Comparison of ENCODE assay signal across 8 cellular contexts in genomic region chr12:12357697-12358476, GRCh38. TPM values are rescaled to one million over a fixed set of nuclear protein-coding genes. Genes with fewer than 3 reads are reported as not detected.
A peak's percentile ranks its signal among the peaks of the same experiment; 100 is the strongest.
DNase-seq lines count a peak whose midpoint lies in the region; ATAC-seq and TF ChIP-seq lines count a peak whose summit lies in the region.

No MANE protein-coding gene starts in this region.

- H3K4me3 Mint-ChIP-seq in activated CD8-positive, alpha-beta T cell treated with anti-CD3 and anti-CD28 coated beads for 36 hours: peak overlapping the region; percentile 91

- POLR2A ChIA-PET in activated CD8-positive, alpha-beta T cell treated with anti-CD3 and anti-CD28 coated beads for 36 hours (lab: Charles Lee): interaction anchor here (0.6 to 3.7 kb wide), 29 partner anchors 9 to 379 kb away, joined by 3 to 34 read pairs (median 4); partner anchors contain the start of genes CDKN1B and CREBL2

- intact Hi-C loops in activated CD8-positive, alpha-beta T cell treated with anti-CD3 and anti-CD28 coated beads for 36 hours (cut with micrococcal nuclease): no loop called here

- H3K9me3 Mint-ChIP-seq in activated CD8-positive, alpha-beta T cell treated with anti-CD3 and anti-CD28 coated beads for 36 hours: no peaks in the 10 kb centered on the region

- no peak for ATAC-seq in activated CD8-positive, alpha-beta T cell treated with anti-CD3 and anti-CD28 coated beads for 36 hours

- H3K36me3 Mint-ChIP-seq in activated CD8-positive, alpha-beta T cell treated with anti-CD3 and anti-CD28 coated beads for 36 hours (ENCODE audit: low read depth): peaks cover 10% of the 10 kb centered on the region

- no peaks in the 10 kb centered on the region for H3K27me3 Mint-ChIP-seq in activated CD8-positive, alpha-beta T cell treated with anti-CD3 and anti-CD28 coated beads for 36 hours

- H3K27ac Mint-ChIP-seq in activated CD8-positive, alpha-beta T cell treated with anti-CD3 and anti-CD28 coated beads for 36 hours: peak overlapping the region; percentile 95

- H3K4me3 ChIP-seq in skeletal muscle cell (ENCODE audit: low read depth, low read length): peak overlapping the region; percentile 73

- no peak for TF ChIP-seq CTCF in activated CD8-positive, alpha-beta T cell treated with anti-CD3 and anti-CD28 coated beads for 36 hours (IDR thresholded peaks at IDR 0.05)

- peak; percentile 21 to 23 for DNase-seq in stimulated activated CD4-positive, alpha-beta T cell treated with anti-CD3 and anti-CD28 coated beads, Interleukin-2, amount 100 ng/mL, for 48 hours
- no peak for DNase-seq in stimulated activated CD4-positive, alpha-beta T cell treated with anti-CD3 and anti-CD28 coated beads, Interleukin-12 subunit alpha, Interleukin-12 subunit beta, amount 100 ng/mL, for 4 hours
- DNase-seq in M059J (ENCODE audit: low read depth) (peak; percentile 49), glomerular visceral epithelial cell (ENCODE audit: extremely low spot score) (peak; percentile 3), skeletal muscle cell (ENCODE audit: low read depth) (no peak), kidney tubule cell (ENCODE audit: low spot score) (no peak), D341Med (ENCODE audit: low spot score) (no peak)
- peak; percentile 70 for DNase-seq in activated CD8-positive, alpha-beta T cell treated with anti-CD3 and anti-CD28 coated beads for 36 hours

- H3K4me1 Mint-ChIP-seq in activated CD8-positive, alpha-beta T cell treated with anti-CD3 and anti-CD28 coated beads for 36 hours (ENCODE audit: low read depth): peaks cover 33% of the 10 kb centered on the region

- CTCF ChIA-PET in activated CD8-positive, alpha-beta T cell treated with anti-CD3 and anti-CD28 coated beads for 36 hours (lab: Charles Lee): interaction anchor here (0.6 to 3.2 kb wide), 21 partner anchors 9 to 379 kb away, joined by 3 to 19 read pairs (median 4); no protein-coding TSS in a partner anchor

RNA-seq across cellular contexts. Expression of gene BORCS5, which starts 1.0 kb away (rescaled TPM):
- 5.4 and 11.2 TPM in 2 replicates for total RNA-seq in M059J (2014; rRNA removed; shearing (Covaris generic))
- 10 to 100 TPM; 31.5 to 32.9 TPM for total RNA-seq in activated CD8-positive, alpha-beta T cell treated with anti-CD3 and anti-CD28 coated beads for 36 hours

RNA-seq across cellular contexts. Expression of gene MANSC1, which starts 7.8 kb away (rescaled TPM):
- total RNA-seq in M059J (2014; rRNA removed; shearing (Covaris generic)): 6.6 and 10.3 TPM in 2 replicates
- under 1 TPM; 0.09 to 0.20 TPM for total RNA-seq in activated CD8-positive, alpha-beta T cell treated with anti-CD3 and anti-CD28 coated beads for 36 hours

Comparison
In these comparisons a context has a peak if more than half of its experiments do, and no peak if none do; other contexts are left out.
1. DNase-seq: peak in stimulated activated CD4-positive, alpha-beta T cell treated with anti-CD3 and anti-CD28 coated beads, Interleukin-2, amount 100 ng/mL, for 48 hours (2 of 2), M059J (single experiment), activated CD8-positive, alpha-beta T cell treated with anti-CD3 and anti-CD28 coated beads for 36 hours (single experiment) and glomerular visceral epithelial cell (single experiment); none in stimulated activated CD4-positive, alpha-beta T cell treated with anti-CD3 and anti-CD28 coated beads, Interleukin-12 subunit alpha, Interleukin-12 subunit beta, amount 100 ng/mL, for 4 hours (single experiment), skeletal muscle cell (single experiment), kidney tubule cell (single experiment) and D341Med (single experiment).